32 cellular contexts compared by ENCODE assay signal in genomic region chr10:44424953-44425352, GRCh38. TPM values are rescaled to one million over a fixed set of nuclear protein-coding genes. Genes with fewer than 3 reads are reported as not detected.
"Had no signal": no experiment of that assay in that cellular context is flagged by ENCODE, and none has a peak within 500 bp of the region (broad histone marks: within the 10 kb centered on the region; RNA-seq: fewer than 3 reads in every experiment).

No MANE protein-coding gene starts in this region.

- H3K36me3 Mint-ChIP-seq: activated naive CD8-positive, alpha-beta T cell treated with anti-CD3 and anti-CD28 coated beads for 36 hours had no signal

- H3K36me3 ChIP-seq: cardiac muscle cell, SJCRH30, WERI-Rb-1 had no signal

- H3K27me3 Mint-ChIP-seq: activated CD4-positive, alpha-beta memory T cell treated with anti-CD3 and anti-CD28 coated beads, Interleukin-2, amount 10 ng/mL, durations not matched to agents 7 days and 5 days; activated naive CD8-positive, alpha-beta T cell treated with anti-CD3 and anti-CD28 coated beads for 36 hours; activated T-helper 17 cell treated with anti-CD3 and anti-CD28 coated beads, Interleukin-2, amount 50 U/mL, for 72 hours had no signal

- ATAC-seq: activated T-cell treated with anti-CD3 and anti-CD28 coated beads, Interleukin-2, amount 50 U/mL, for 72 hours; activated T-helper 17 cell treated with anti-CD3 and anti-CD28 coated beads, Interleukin-2, amount 50 U/mL, for 72 hours; Panc1 had no signal

- H3K4me3 ChIP-seq: cardiac muscle cell, SJCRH30, SK-N-MC had no signal

- H3K27ac Mint-ChIP-seq: activated CD4-positive, alpha-beta memory T cell treated with anti-CD3 and anti-CD28 coated beads, Interleukin-2, amount 10 ng/mL, durations not matched to agents 7 days and 5 days; activated naive CD8-positive, alpha-beta T cell treated with anti-CD3 and anti-CD28 coated beads for 36 hours; activated T-cell treated with anti-CD3 and anti-CD28 coated beads, Interleukin-2, amount 50 U/mL, for 72 hours; activated T-helper 17 cell treated with anti-CD3 and anti-CD28 coated beads, Interleukin-2, amount 50 U/mL, for 72 hours had no signal

- H3K4me1 Mint-ChIP-seq: activated CD4-positive, alpha-beta memory T cell treated with anti-CD3 and anti-CD28 coated beads, Interleukin-2, amount 10 ng/mL, durations not matched to agents 7 days and 5 days; activated naive CD8-positive, alpha-beta T cell treated with anti-CD3 and anti-CD28 coated beads for 36 hours; activated T-helper 17 cell treated with anti-CD3 and anti-CD28 coated beads, Interleukin-2, amount 50 U/mL, for 72 hours had no signal

- H3K9me3 ChIP-seq: SJCRH30 had no signal

- H3K9me3 Mint-ChIP-seq: activated CD4-positive, alpha-beta memory T cell treated with anti-CD3 and anti-CD28 coated beads, Interleukin-2, amount 10 ng/mL, durations not matched to agents 7 days and 5 days; activated naive CD8-positive, alpha-beta T cell treated with anti-CD3 and anti-CD28 coated beads for 36 hours; activated T-cell treated with anti-CD3 and anti-CD28 coated beads, Interleukin-2, amount 50 U/mL, for 72 hours; activated T-helper 17 cell treated with anti-CD3 and anti-CD28 coated beads, Interleukin-2, amount 50 U/mL, for 72 hours had no signal

- H3K4me1 ChIP-seq: SJCRH30 had no signal

- DNase-seq: activated CD4-positive, alpha-beta memory T cell treated with anti-CD3 and anti-CD28 coated beads, Interleukin-2, amount 10 ng/mL, durations not matched to agents 7 days and 5 days; activated CD4-positive, alpha-beta T cell treated with anti-CD3 and anti-CD28 coated beads for 1 hour; activated CD4-positive, alpha-beta T cell treated with anti-CD3 and anti-CD28 coated beads for 48 hours; activated CD4-positive, CD25-positive, alpha-beta regulatory T cell; activated effector memory CD4-positive, alpha-beta T cell treated with anti-CD3 and anti-CD28 coated beads, Interleukin-2, amount 50 U/mL, for 16 hours; activated naive CD4-positive, alpha-beta T cell; activated naive CD4-positive, alpha-beta T cell treated with anti-CD3 and anti-CD28 coated beads, Interleukin-2, amount 50 U/mL, for 16 hours; activated naive CD8-positive, alpha-beta T cell treated with anti-CD3 and anti-CD28 coated beads for 36 hours; activated T-cell treated with anti-CD3 and anti-CD28 coated beads, Interleukin-2, amount 50 U/mL, for 1 hour; activated T-cell treated with anti-CD3 and anti-CD28 coated beads, Interleukin-2, amount 50 U/mL, for 72 hours; amniotic stem cell; aorta; Karpas-422; NCI-H1105; NCI-H1417 treated with DMSO at 0.1 percent for 48 hours; NCI-H187 treated with DMSO at 0.1 percent for 48 hours; NCI-H2081 treated with DMSO at 0.1 percent for 48 hours; NCI-H226; NCI-H524 treated with DMSO at 0.1 percent for 48 hours; SHP77; SJCRH30; T1000; WERI-Rb-1 had no signal

- H3K4me3 Mint-ChIP-seq: activated CD4-positive, alpha-beta memory T cell treated with anti-CD3 and anti-CD28 coated beads, Interleukin-2, amount 10 ng/mL, durations not matched to agents 7 days and 5 days; activated naive CD8-positive, alpha-beta T cell treated with anti-CD3 and anti-CD28 coated beads for 36 hours; activated T-cell treated with anti-CD3 and anti-CD28 coated beads, Interleukin-2, amount 50 U/mL, for 72 hours; activated T-helper 17 cell treated with anti-CD3 and anti-CD28 coated beads, Interleukin-2, amount 50 U/mL, for 72 hours had no signal

- H3K27me3 ChIP-seq: cardiac muscle cell, SJCRH30 had no signal

- H3K27ac ChIP-seq: cardiac muscle cell, SJCRH30, SK-N-MC, WERI-Rb-1 had no signal

RNA-seq across cellular contexts. Expression of gene CXCL12, which starts 40.1 kb away (rescaled TPM):
- total RNA-seq: activated CD4-positive, alpha-beta memory T cell treated with anti-CD3 and anti-CD28 coated beads, Interleukin-2, amount 10 ng/mL, durations not matched to agents 7 days and 5 days; activated CD8-positive, alpha-beta memory T cell treated with anti-CD3 and anti-CD28 coated beads for 36 hours; activated naive CD8-positive, alpha-beta T cell treated with anti-CD3 and anti-CD28 coated beads for 36 hours; activated T-cell treated with anti-CD3 and anti-CD28 coated beads, Interleukin-2, amount 50 U/mL, for 72 hours; MCF 10A; NCI-H460; SJCRH30; T-helper 1 cell treated with Interleukin-12 subunit alpha and Interleukin-12 subunit beta and Interleukin-4 antibody, amounts not matched to agents 30 ng/mL and 1 ng/mL, for 36 hours; T-helper 2 cell treated with Interferon-gamma antibody and Interleukin-4, amounts not matched to agents 100 ng/mL and 5 ng/mL, for 36 hours had no signal
